Comparison of ENCODE assay signal across 1 cellular context in the genomic region with DNA sequence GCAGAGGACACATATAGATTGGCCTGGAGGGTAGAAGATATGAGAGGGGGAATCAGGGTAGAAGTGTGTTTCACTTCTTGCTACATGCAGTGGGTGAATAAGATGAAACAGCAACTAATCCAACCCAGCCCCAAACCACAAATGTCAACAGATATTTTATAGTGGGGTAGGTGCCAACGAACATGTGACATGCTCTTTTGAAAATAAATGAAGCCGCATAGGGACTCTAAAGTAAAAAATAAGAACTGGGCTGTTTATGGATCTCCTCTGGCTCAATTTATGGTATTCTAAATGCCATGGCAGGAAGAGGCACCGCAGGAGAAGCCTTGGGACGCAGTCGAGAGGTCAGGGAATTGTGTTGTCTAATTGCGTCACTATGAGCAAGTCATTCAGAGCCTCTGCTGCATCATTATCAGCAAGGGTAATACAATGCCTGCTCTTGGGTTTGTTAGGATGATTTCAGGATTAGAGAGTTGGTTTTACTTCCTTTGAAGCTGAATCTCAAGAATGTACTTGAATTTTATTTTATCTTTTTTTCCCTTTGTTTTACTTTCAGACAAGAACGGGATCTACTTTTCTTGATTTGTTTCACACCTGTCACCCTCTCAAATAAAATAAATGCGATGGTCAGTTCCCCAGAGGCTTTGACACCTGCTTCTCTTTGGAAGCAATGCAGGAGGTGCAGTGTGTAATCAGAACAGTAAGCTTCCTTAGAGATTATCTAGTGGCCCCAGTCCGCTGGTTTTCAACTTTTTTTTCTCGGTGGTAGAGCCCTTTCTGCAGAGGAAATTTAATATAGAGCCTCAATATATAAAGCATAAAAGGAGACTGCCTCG.
TF ChIP-seq lines count a peak whose summit lies in the region.

No MANE protein-coding gene starts in this region.

TF ChIP-seq in SK-N-SH treated with all-trans-retinoic acid at 6 μM for 48 hours, 23 proteins besides CTCF, POLR2A, EP300 and RAD21 (continued from another document):
- no peak for TF ChIP-seq PATZ1 (CRISPR knock-in tag; IDR thresholded peaks at IDR 0.05; ENCODE audit: borderline replicate concordance)
- no peak for TF ChIP-seq RARB (CRISPR knock-in tag; IDR thresholded peaks at IDR 0.05)
